ENCODE assay signal across 17 cellular contexts in the genomic region with DNA sequence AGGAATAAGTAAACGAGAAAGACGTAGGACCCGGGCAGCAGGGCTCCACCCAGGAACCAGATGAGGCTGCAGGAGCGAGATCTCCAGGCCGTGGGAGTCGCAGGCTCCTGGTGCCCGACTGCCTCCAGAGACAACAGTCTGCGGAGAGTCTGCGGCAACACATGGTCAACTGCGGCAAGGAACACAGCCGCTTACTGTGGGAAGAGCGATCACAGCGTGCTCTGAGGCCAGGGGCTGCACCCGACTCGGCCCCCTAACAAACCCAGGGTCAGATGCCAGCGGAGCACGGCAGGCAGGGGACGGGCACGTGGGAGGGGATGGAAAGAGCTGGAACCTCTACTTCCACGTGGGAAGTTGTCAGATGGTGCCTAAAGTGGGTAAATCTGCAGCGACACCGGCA. TPM values are rescaled to one million over a fixed set of nuclear protein-coding genes. Genes with fewer than 3 reads are reported as not detected.
DNase-seq lines count a peak whose midpoint lies in the region; ATAC-seq, FAIRE-seq and TF ChIP-seq lines count a peak whose summit lies in the region.
"Had no signal": no experiment of that assay in that cellular context is flagged by ENCODE, and none has a peak within 500 bp of the region (broad histone marks: within the 10 kb centered on the region; RNA-seq: fewer than 3 reads in every experiment).

No MANE protein-coding gene starts in this region.

- H2BK12ac ChIP-seq in H1 (ENCODE audit: low read depth, low read length), result 0 out of 2 replicates have a peak overlapping the region, but pooled peaks have one; percentile 27

- H4K8ac ChIP-seq in H1 (ENCODE audit: extremely low read depth, insufficient read depth, low read length), result 0 out of 2 replicates have a peak overlapping the region, but pooled peaks have one; percentile 15

- no peak overlapping the region for H2BK15ac ChIP-seq in H1 (ENCODE audit: low read length)

- no peak overlapping the region for H3K18ac ChIP-seq in H1 (ENCODE audit: extremely low read depth, low read length)

- no peak overlapping the region for H3K23ac ChIP-seq in H1 (ENCODE audit: insufficient read length)

- H3K4me1 ChIP-seq in H1 (replicated peaks in 1 of 4; ENCODE audit: control insufficient read depth in 3 of 4, insufficient read depth in 4 of 4, low read length in 3 of 4), result peaks cover 0 to 8% (median 4%) of the 10 kb centered on the region in 4 experiments; a peak in 5 of 7 replicates

- H2AK5ac ChIP-seq in H1 (ENCODE audit: low read depth, low read length), result no peak overlapping the region

- WGBS in H1 (ENCODE audit: extremely low coverage in 1 of 2, insufficient coverage in 1 of 2, insufficient read length in 1 of 2, insufficient replicate concordance in 2 of 2, low coverage in 1 of 2, low lambda C conversion rate in 2 of 2, missing lambda C conversion rate in 1 of 2), 2 experiments, result 89% methylated on average over 22 of the region's 22 CpGs; no CpG with 5 or more reads in 1 of the 2 experiments

- no peak for TF ChIP-seq POLR2A in H1 (IDR thresholded peaks at IDR 0.05; ENCODE audit: control extremely low read depth in 1 of 2, low read depth in 2 of 2, low read length in 2 of 2)

- peak overlapping the region; percentile 7 for H3K27ac ChIP-seq in angular gyrus (ENCODE audit: low read depth, low read length)
- no peak overlapping the region for H3K27ac ChIP-seq in H1 (ENCODE audit: low read depth, low read length)
- H3K27ac ChIP-seq: BLaER1 treated with 17β-estradiol and CSF1 and Interleukin-3, amounts not matched to agents 10 nM and 100 nM had no signal

- H2AFZ ChIP-seq in H1 (ENCODE audit: low read length), result no peak overlapping the region

- ATAC-seq in natural killer cell treated with Interleukin-12 subunit alpha and Interleukin-12 subunit beta and Interleukin-15 and Interleukin-18, amount 100 ng/mL, for 72 hours, result no peak
- ATAC-seq in natural killer cell (no peak), HG03159 (IDR thresholded peaks at IDR 0.05; ENCODE audit: unreplicated experiment) (no peak)
- no peak for ATAC-seq in activated CD8-positive, alpha-beta memory T cell treated with anti-CD3 and anti-CD28 coated beads, Interleukin-2, amount 10 ng/mL, durations not matched to agents 7 days and 5 days
- ATAC-seq: CD8-positive, alpha-beta T cell had no signal

- H3K4ac ChIP-seq in H1 (replicated peaks; ENCODE audit: insufficient read length, low read depth, low read length), result no peak overlapping the region

- POLR2A ChIA-PET in H1 (lab: Charles Lee; ENCODE audit: partially characterized antibody), result interaction anchor here (1.0 kb wide), 1 partner anchor 11 kb away, joined by 3 read pairs; no protein-coding TSS in a partner anchor

- peaks cover 0 to 11% of the 10 kb centered on the region in 2 donors for H3K4me1 Mint-ChIP-seq in natural killer cell treated with Interleukin-12 subunit alpha and Interleukin-12 subunit beta and Interleukin-15 and Interleukin-18, amount 100 ng/mL, for 72 hours (ENCODE audit: low read depth in 2 of 2)
- H3K4me1 Mint-ChIP-seq in natural killer cell, result peaks cover 0 to 22% of the 10 kb centered on the region in 2 donors
- no peaks in the 10 kb centered on the region for H3K4me1 Mint-ChIP-seq in activated CD8-positive, alpha-beta memory T cell treated with anti-CD3 and anti-CD28 coated beads, Interleukin-2, amount 10 ng/mL, durations not matched to agents 7 days and 5 days
- H3K4me1 Mint-ChIP-seq: B cell had no signal

- H3K4me3 ChIP-seq in H1 (ENCODE audit: extremely low read depth in 1 of 4, insufficient read depth in 2 of 4, low read depth in 3 of 4, low read length in 4 of 4), result no peak overlapping the region
- H3K4me3 ChIP-seq: BLaER1 treated with 17β-estradiol and CSF1 and Interleukin-3, amounts not matched to agents 10 nM and 100 nM; HAP-1 had no signal

- no peak for TF ChIP-seq RAD21 in H1 (IDR thresholded peaks at IDR 0.05 in 1 of 2, conservative IDR thresholded peaks at IDR 0.05 in 1 of 2; ENCODE audit: low read depth in 2 of 2, low read length in 2 of 2)

- no peak for TF ChIP-seq EP300 in H1 (IDR thresholded peaks at IDR 0.05; ENCODE audit: borderline replicate concordance in 1 of 2, low read depth in 2 of 2, low read length in 2 of 2)

- peaks cover 0 to 3% (median 0%) of the 10 kb centered on the region in 4 experiments; a peak in 2 of 8 replicates for H3K36me3 ChIP-seq in H1 (ENCODE audit: control insufficient read depth in 2 of 4, insufficient read depth in 4 of 4, low read length in 3 of 4)
- H3K36me3 ChIP-seq: HAP-1 had no signal

- H3K79me2 ChIP-seq in H1 (ENCODE audit: control insufficient read depth in 1 of 2, insufficient read depth in 2 of 2, low read length in 2 of 2), result no peaks in the 10 kb centered on the region

- no peak overlapping the region for H3K4me3 Mint-ChIP-seq in natural killer cell treated with Interleukin-12 subunit alpha and Interleukin-12 subunit beta and Interleukin-15 and Interleukin-18, amount 100 ng/mL, for 72 hours
- H3K4me3 Mint-ChIP-seq in natural killer cell, result no peak overlapping the region
- no peak overlapping the region for H3K4me3 Mint-ChIP-seq in activated CD8-positive, alpha-beta memory T cell treated with anti-CD3 and anti-CD28 coated beads, Interleukin-2, amount 10 ng/mL, durations not matched to agents 7 days and 5 days
- H3K4me3 Mint-ChIP-seq: B cell; CD8-positive, alpha-beta T cell had no signal

- H3K27me3 ChIP-seq in H1 (replicated peaks in 1 of 4; ENCODE audit: control insufficient read depth in 3 of 4, extremely low read depth in 1 of 4, insufficient read depth in 3 of 4, low read length in 3 of 4), result peaks cover 0 to 4% (median 3%) of the 10 kb centered on the region in 4 experiments; a peak in 2 of 7 replicates

- no peak overlapping the region for H3K4me2 ChIP-seq in H1 (ENCODE audit: insufficient read depth in 1 of 2, low read depth in 2 of 2, low read length in 2 of 2)

- no peak overlapping the region for H3K14ac ChIP-seq in H1 (ENCODE audit: insufficient read length)

- no peaks in the 10 kb centered on the region for H3K9me3 ChIP-seq in H1 (ENCODE audit: insufficient read depth in 2 of 2, low read depth in 1 of 2, low read length in 1 of 2)
- H3K9me3 ChIP-seq: BLaER1 treated with 17β-estradiol and CSF1 and Interleukin-3, amounts not matched to agents 10 nM and 100 nM; HAP-1 had no signal

- H4K91ac ChIP-seq in H1 (replicated peaks; ENCODE audit: insufficient read length, low read length), result no peak overlapping the region

- H2BK120ac ChIP-seq in H1 (replicated peaks; ENCODE audit: low read depth, low read length), result no peak overlapping the region

- no peak overlapping the region for H2BK20ac ChIP-seq in H1 (ENCODE audit: low read length)

- no peaks in the 10 kb centered on the region for H4K20me1 ChIP-seq in H1 (replicated peaks in 1 of 2; ENCODE audit: control insufficient read depth in 1 of 2, insufficient read depth in 2 of 2, low read length in 2 of 2)

- TF ChIP-seq CTCF in natural killer cell (IDR thresholded peaks at IDR 0.05) (no peak), H1 (IDR thresholded peaks at IDR 0.05; ENCODE audit: control extremely low read depth in 1 of 3, insufficient read depth in 1 of 3, low read depth in 1 of 3, low read length in 3 of 3) (no peak)

- no peak for FAIRE-seq in H1 (lab: Jason Lieb, UNC)
- FAIRE-seq: D721Med, G401.6, GM12891, GM19239, HTR-8/SVneo had no signal

- H3K56ac ChIP-seq in H1 (replicated peaks; ENCODE audit: insufficient read length, low read depth, low read length), result no peak overlapping the region

- H3K79me1 ChIP-seq in H1 (ENCODE audit: low read depth, low read length), result no peaks in the 10 kb centered on the region; the same call in 1 of the 2 replicates

- H3K27ac Mint-ChIP-seq in natural killer cell treated with Interleukin-12 subunit alpha and Interleukin-12 subunit beta and Interleukin-15 and Interleukin-18, amount 100 ng/mL, for 72 hours, result no peak overlapping the region
- H3K27ac Mint-ChIP-seq in natural killer cell, result no peak overlapping the region
- no peak overlapping the region for H3K27ac Mint-ChIP-seq in activated CD8-positive, alpha-beta memory T cell treated with anti-CD3 and anti-CD28 coated beads, Interleukin-2, amount 10 ng/mL, durations not matched to agents 7 days and 5 days
- H3K27ac Mint-ChIP-seq: B cell; CD8-positive, alpha-beta T cell had no signal

- H2BK5ac ChIP-seq in H1 (ENCODE audit: low read depth, low read length), result no peak overlapping the region

- intact Hi-C loops in natural killer cell (cut with micrococcal nuclease), result no loop called here

- no peak overlapping the region for H3K9ac ChIP-seq in H1 (replicated peaks in 1 of 4; ENCODE audit: extremely low read depth in 1 of 4, low read depth in 3 of 4, low read length in 3 of 4)
- H3K9ac ChIP-seq: BLaER1 treated with 17β-estradiol and CSF1 and Interleukin-3, amounts not matched to agents 10 nM and 100 nM had no signal

- no peaks in the 10 kb centered on the region for H3K23me2 ChIP-seq in H1 (ENCODE audit: low read depth, low read length)

- CTCF ChIA-PET in H1 (lab: Charles Lee; ENCODE audit: partially characterized antibody), result interaction anchor here (0.9 kb wide), 1 partner anchor 29 kb away, joined by 3 read pairs; no protein-coding TSS in a partner anchor
- CTCF ChIA-PET in activated CD8-positive, alpha-beta memory T cell treated with anti-CD3 and anti-CD28 coated beads, Interleukin-2, amount 10 ng/mL, durations not matched to agents 7 days and 5 days (lab: Charles Lee), result no interaction called here

- peak; percentile 46 for DNase-seq in natural killer cell treated with Interleukin-12 subunit alpha and Interleukin-12 subunit beta and Interleukin-15 and Interleukin-18, amount 100 ng/mL, for 72 hours (ENCODE audit: low spot score)
- DNase-seq in natural killer cell (no peak), H1 (ENCODE audit: low read depth in 1 of 2, low spot score in 2 of 2) (no peak), amygdala (lab: John Stamatoyannopoulos, UW) (no peak)
- DNase-seq in activated CD8-positive, alpha-beta memory T cell treated with anti-CD3 and anti-CD28 coated beads, Interleukin-2, amount 10 ng/mL, durations not matched to agents 7 days and 5 days, result no peak
- DNase-seq: IMR-90 had no signal

- H3K36me3 Mint-ChIP-seq in natural killer cell treated with Interleukin-12 subunit alpha and Interleukin-12 subunit beta and Interleukin-15 and Interleukin-18, amount 100 ng/mL, for 72 hours, result no peaks in the 10 kb centered on the region
- no peaks in the 10 kb centered on the region for H3K36me3 Mint-ChIP-seq in natural killer cell
- no peaks in the 10 kb centered on the region for H3K36me3 Mint-ChIP-seq in activated CD8-positive, alpha-beta memory T cell treated with anti-CD3 and anti-CD28 coated beads, Interleukin-2, amount 10 ng/mL, durations not matched to agents 7 days and 5 days

- no peaks in the 10 kb centered on the region for H3K27me3 Mint-ChIP-seq in natural killer cell treated with Interleukin-12 subunit alpha and Interleukin-12 subunit beta and Interleukin-15 and Interleukin-18, amount 100 ng/mL, for 72 hours
- no peaks in the 10 kb centered on the region for H3K27me3 Mint-ChIP-seq in natural killer cell (ENCODE audit: low read depth in 2 of 2)
- H3K27me3 Mint-ChIP-seq in activated CD8-positive, alpha-beta memory T cell treated with anti-CD3 and anti-CD28 coated beads, Interleukin-2, amount 10 ng/mL, durations not matched to agents 7 days and 5 days, result no peaks in the 10 kb centered on the region

- H4K5ac ChIP-seq in H1 (ENCODE audit: insufficient read length, low read depth, low read length), result no peak overlapping the region

- H3K9me3 Mint-ChIP-seq in natural killer cell treated with Interleukin-12 subunit alpha and Interleukin-12 subunit beta and Interleukin-15 and Interleukin-18, amount 100 ng/mL, for 72 hours, result no peaks in the 10 kb centered on the region
- H3K9me3 Mint-ChIP-seq in natural killer cell, result no peaks in the 10 kb centered on the region
- H3K9me3 Mint-ChIP-seq in activated CD8-positive, alpha-beta memory T cell treated with anti-CD3 and anti-CD28 coated beads, Interleukin-2, amount 10 ng/mL, durations not matched to agents 7 days and 5 days (ENCODE audit: low read depth), result no peaks in the 10 kb centered on the region
- H3K9me3 Mint-ChIP-seq: CD8-positive, alpha-beta T cell had no signal

RNA-seq across cellular contexts. Expression of a gene that starts 26.6 kb away (rescaled TPM):
- 10 to 100 TPM; 42.8 to 44.5 TPM for total RNA-seq in natural killer cell treated with Interleukin-12 subunit alpha and Interleukin-12 subunit beta and Interleukin-15 and Interleukin-18, amount 100 ng/mL, for 72 hours
- 10 to 100 TPM; 69.3 to 81.6 (median 73.2) TPM for total RNA-seq in natural killer cell
- total RNA-seq in H1 (2021; fragmentation: NEBNext Ultra II Directional; extraction: Animal tissue kit (Norgen Biotek cat#: 25700)), result 52.1 and 56.7 TPM in 2 replicates
- polyA plus RNA-seq in H1 (2011; rRNA removed), result 74.1 and 95.0 TPM in 2 replicates
- polyA plus RNA-seq in H1 (2011; cell fraction: cytosol; rRNA removed), result 73.5 TPM
- polyA plus RNA-seq in H1 (2011; cell fraction: nucleus; rRNA removed), result 137 TPM
- polyA plus RNA-seq in H1 (2012, experiment 1 of 2), result 42.9 to 72.1 TPM (median 69.9 TPM) in 4 replicates
- 52.9 TPM for polyA plus RNA-seq in H1 (2012, experiment 2 of 2)
- polyA plus RNA-seq in H1 (2013, experiment 1 of 2), result 40.9 TPM
- 40.1 TPM for polyA plus RNA-seq in H1 (2013, experiment 2 of 2)
- polyA minus RNA-seq in H1 (2011; rRNA and poly(A)+ RNA removed), result 17.7 and 19.3 TPM in 2 replicates
- polyA minus RNA-seq in H1 (2011; cell fraction: cytosol; rRNA and poly(A)+ RNA removed), result 28.7 TPM
- 22.5 TPM for polyA minus RNA-seq in H1 (2011; cell fraction: nucleus; rRNA and poly(A)+ RNA removed)
- 10 to 100 TPM; 38.0 to 39.2 TPM for total RNA-seq in activated CD8-positive, alpha-beta memory T cell treated with anti-CD3 and anti-CD28 coated beads, Interleukin-2, amount 10 ng/mL, durations not matched to agents 7 days and 5 days

RNA-seq across cellular contexts. Expression of a gene that starts 51.5 kb away (rescaled TPM):
- 100 to 1,000 TPM in 1 of 2 donors, 10 to 100 TPM in 1; 70.6 to 161 TPM for total RNA-seq in natural killer cell treated with Interleukin-12 subunit alpha and Interleukin-12 subunit beta and Interleukin-15 and Interleukin-18, amount 100 ng/mL, for 72 hours
- 100 to 1,000 TPM in 1 of 3 donors, 10 to 100 TPM in 2; 87.2 to 117 (median 89.2) TPM for total RNA-seq in natural killer cell
- total RNA-seq in H1 (2021; fragmentation: NEBNext Ultra II Directional; extraction: Animal tissue kit (Norgen Biotek cat#: 25700)), result 5.4 and 5.8 TPM in 2 replicates
- polyA plus RNA-seq in H1 (2011; rRNA removed), result 6.1 and 8.1 TPM in 2 replicates
- polyA plus RNA-seq in H1 (2011; cell fraction: cytosol; rRNA removed), result 7.0 TPM
- polyA plus RNA-seq in H1 (2011; cell fraction: nucleus; rRNA removed), result 14.6 TPM
- 6.7 to 9.5 TPM (median 9.3 TPM) in 4 replicates for polyA plus RNA-seq in H1 (2012, experiment 1 of 2)
- polyA plus RNA-seq in H1 (2012, experiment 2 of 2), result 10.2 TPM
- 5.6 TPM for polyA plus RNA-seq in H1 (2013, experiment 1 of 2)
- polyA plus RNA-seq in H1 (2013, experiment 2 of 2), result 4.6 TPM
- 4.6 and 6.6 TPM in 2 replicates for polyA minus RNA-seq in H1 (2011; rRNA and poly(A)+ RNA removed)
- 6.6 TPM for polyA minus RNA-seq in H1 (2011; cell fraction: cytosol; rRNA and poly(A)+ RNA removed)
- polyA minus RNA-seq in H1 (2011; cell fraction: nucleus; rRNA and poly(A)+ RNA removed), result 6.3 TPM
- total RNA-seq in activated CD8-positive, alpha-beta memory T cell treated with anti-CD3 and anti-CD28 coated beads, Interleukin-2, amount 10 ng/mL, durations not matched to agents 7 days and 5 days, result 10 to 100 TPM; 12.4 to 30.8 TPM
